ENCODE assay signal across 9 cellular contexts in the genomic region with DNA sequence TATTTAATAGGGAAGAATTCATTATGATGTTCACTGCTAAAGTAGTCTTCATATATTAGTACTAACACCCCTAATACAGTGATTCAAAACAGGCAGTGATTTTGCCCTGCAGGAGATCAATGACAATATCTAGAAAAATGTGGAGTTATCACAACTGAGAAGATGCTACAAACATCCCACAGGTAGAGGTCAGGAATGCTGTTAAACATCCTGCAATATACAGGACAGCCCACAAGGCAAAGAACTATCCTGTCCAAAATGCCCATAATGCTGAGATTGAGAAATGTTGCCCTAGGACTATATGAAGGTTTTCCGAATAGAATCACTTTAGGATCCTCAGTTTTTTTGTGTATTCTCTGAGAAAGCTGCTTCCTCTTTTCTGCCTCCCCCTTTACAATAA. TPM values are rescaled to one million over a fixed set of nuclear protein-coding genes. Genes with fewer than 3 reads are reported as not detected.
"Had no signal": no experiment of that assay in that cellular context is flagged by ENCODE, and none has a peak within 500 bp of the region (broad histone marks: within the 10 kb centered on the region; RNA-seq: fewer than 3 reads in every experiment).

No MANE protein-coding gene starts in this region.

- H3K9me3 Mint-ChIP-seq: GM23338, H9 had no signal

- H3K9ac ChIP-seq: GM23248 had no signal

- H3K27ac ChIP-seq: GM23248 had no signal

- H3K36me3 ChIP-seq: HAP-1 had no signal

- H3K4me1 Mint-ChIP-seq: GM23338, H9 had no signal

- ATAC-seq: GM23338, HCT116 had no signal

- H3K27ac Mint-ChIP-seq: GM23338, H9, HFFc6 had no signal

- H3K4me3 Mint-ChIP-seq: GM23338, H9, HFFc6 had no signal

- H3K4me3 ChIP-seq: GM23248, GM23338, HAP-1 had no signal

- H3K9me3 ChIP-seq: HAP-1 had no signal

- H3K4me2 ChIP-seq: GM23338 had no signal

- DNase-seq: GM23248, GOT3, H7, H9, HCEC 1CT, HFFc6 had no signal

- H3K4me1 ChIP-seq: HAP-1 had no signal

- H2AFZ ChIP-seq: GM23248, GM23338 had no signal

RNA-seq across cellular contexts. Expression of gene RORB, which starts 15.3 kb away (rescaled TPM):
- total RNA-seq: GM23248, HFFc6 had no signal
- polyA plus RNA-seq: GM23248 had no signal
